Comparison of ENCODE assay signal across 32 cellular contexts in the genomic region with DNA sequence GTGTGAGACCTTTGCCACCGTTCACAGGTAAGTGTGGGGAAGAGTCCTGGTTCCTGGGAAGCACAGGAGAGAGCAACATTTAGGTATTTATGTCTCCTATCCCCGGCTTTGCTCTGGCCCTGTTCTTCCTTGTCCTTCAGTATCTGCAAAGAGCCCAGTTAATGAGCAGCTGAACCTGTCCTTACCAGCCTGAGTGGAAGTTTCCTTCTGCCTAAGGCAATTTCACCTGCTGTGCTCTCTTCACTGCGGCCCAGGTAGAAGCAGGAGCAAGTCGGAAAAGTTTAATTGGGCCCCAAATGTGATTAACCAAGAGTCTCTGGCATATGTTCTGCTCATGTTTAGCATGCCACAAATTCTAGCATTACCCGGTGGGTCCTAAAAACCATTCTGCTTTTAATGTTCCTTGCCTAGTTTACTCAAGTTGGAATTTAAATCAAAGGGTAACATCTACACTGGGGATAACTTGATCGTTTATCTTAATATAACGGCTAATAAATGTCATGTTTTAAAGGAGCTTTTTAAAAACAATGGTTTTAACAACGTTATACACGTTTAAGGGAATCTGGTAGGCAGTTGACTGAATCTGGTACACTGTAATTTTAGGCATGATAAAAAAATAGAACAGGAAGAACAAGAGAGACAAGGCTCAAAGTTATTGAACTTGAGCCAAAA.
"Had no signal": no experiment of that assay in that cellular context is flagged by ENCODE, and none has a peak within 500 bp of the region (broad histone marks: within the 10 kb centered on the region; RNA-seq: fewer than 3 reads in every experiment).

No MANE protein-coding gene starts in this region.

- H3K27me3 ChIP-seq: ascending aorta, esophagus squamous epithelium, gastroesophageal sphincter had no signal

- H3K36me3 Mint-ChIP-seq: activated naive CD4-positive, alpha-beta T cell treated with anti-CD3 and anti-CD28 coated beads, Interleukin-2, amount 10 ng/mL, durations not matched to agents 7 days and 5 days; activated naive CD8-positive, alpha-beta T cell treated with anti-CD3 and anti-CD28 coated beads, Interleukin-2, amount 10 ng/mL, durations not matched to agents 7 days and 5 days; brain had no signal

- H3K36me3 ChIP-seq: ascending aorta, esophagus squamous epithelium, gastroesophageal sphincter, heart right ventricle had no signal

- H3K4me3 Mint-ChIP-seq: activated CD4-positive, alpha-beta memory T cell treated with anti-CD3 and anti-CD28 coated beads, Interleukin-2, amount 10 ng/mL, durations not matched to agents 7 days and 5 days; activated CD4-positive, alpha-beta T cell treated with anti-CD3 and anti-CD28 coated beads, Interleukin-2, amount 10 ng/mL, durations not matched to agents 7 days and 5 days; activated naive CD4-positive, alpha-beta T cell treated with anti-CD3 and anti-CD28 coated beads, Interleukin-2, amount 10 ng/mL, durations not matched to agents 7 days and 5 days; activated naive CD8-positive, alpha-beta T cell treated with anti-CD3 and anti-CD28 coated beads, Interleukin-2, amount 10 ng/mL, durations not matched to agents 7 days and 5 days; activated T-cell treated with anti-CD3 and anti-CD28 coated beads, Interleukin-2, amount 50 U/mL, for 24 hours; activated T-cell treated with anti-CD3 and anti-CD28 coated beads, Interleukin-2, amount 50 U/mL, for 72 hours; brain; central memory CD8-positive, alpha-beta T cell; dendritic cell treated with granulocyte-macrophage colony-stimulating factor and Interleukin-4, amounts not matched to agents 40 ng/mL and 50 ng/mL, for 4 days; effector memory CD8-positive, alpha-beta T cell; T-helper 17 cell; T-helper 2 cell treated with Interferon-gamma antibody and Interleukin-4, amounts not matched to agents 5 μg/mL and 100 μg/mL, for 36 hours had no signal

- H3K27me3 Mint-ChIP-seq: activated CD4-positive, alpha-beta memory T cell treated with anti-CD3 and anti-CD28 coated beads, Interleukin-2, amount 10 ng/mL, durations not matched to agents 7 days and 5 days; activated CD4-positive, alpha-beta T cell treated with anti-CD3 and anti-CD28 coated beads, Interleukin-2, amount 10 ng/mL, durations not matched to agents 7 days and 5 days; activated naive CD4-positive, alpha-beta T cell treated with anti-CD3 and anti-CD28 coated beads, Interleukin-2, amount 10 ng/mL, durations not matched to agents 7 days and 5 days; activated naive CD8-positive, alpha-beta T cell treated with anti-CD3 and anti-CD28 coated beads, Interleukin-2, amount 10 ng/mL, durations not matched to agents 7 days and 5 days; activated T-cell treated with anti-CD3 and anti-CD28 coated beads, Interleukin-2, amount 50 U/mL, for 24 hours; central memory CD8-positive, alpha-beta T cell; dendritic cell treated with granulocyte-macrophage colony-stimulating factor and Interleukin-4, amounts not matched to agents 40 ng/mL and 50 ng/mL, for 4 days; effector memory CD8-positive, alpha-beta T cell; T-helper 17 cell had no signal

- FAIRE-seq: bronchial epithelial cell, endothelial cell of umbilical vein had no signal

- H3K4me1 ChIP-seq: ascending aorta, esophagus squamous epithelium, gastroesophageal sphincter, heart right ventricle had no signal

- H3K9me3 ChIP-seq: esophagus squamous epithelium had no signal

- H3K27ac ChIP-seq: ascending aorta, coronary artery, dorsolateral prefrontal cortex, epithelial cell of prostate, esophagus squamous epithelium, gastroesophageal sphincter, heart right ventricle had no signal

- H3K27ac Mint-ChIP-seq: activated CD4-positive, alpha-beta memory T cell treated with anti-CD3 and anti-CD28 coated beads, Interleukin-2, amount 10 ng/mL, durations not matched to agents 7 days and 5 days; activated CD4-positive, alpha-beta T cell treated with anti-CD3 and anti-CD28 coated beads, Interleukin-2, amount 10 ng/mL, durations not matched to agents 7 days and 5 days; activated naive CD4-positive, alpha-beta T cell treated with anti-CD3 and anti-CD28 coated beads, Interleukin-2, amount 10 ng/mL, durations not matched to agents 7 days and 5 days; activated naive CD4-positive, alpha-beta T cell treated with anti-CD3 and anti-CD28 coated beads, Interleukin-2, amount 50 U/mL, for 72 hours; activated naive CD8-positive, alpha-beta T cell treated with anti-CD3 and anti-CD28 coated beads, Interleukin-2, amount 10 ng/mL, durations not matched to agents 7 days and 5 days; activated T-cell treated with anti-CD3 and anti-CD28 coated beads, Interleukin-2, amount 50 U/mL, for 24 hours; activated T-cell treated with anti-CD3 and anti-CD28 coated beads, Interleukin-2, amount 50 U/mL, for 72 hours; brain; dendritic cell treated with granulocyte-macrophage colony-stimulating factor and Interleukin-4, amounts not matched to agents 40 ng/mL and 50 ng/mL, for 4 days; effector memory CD8-positive, alpha-beta T cell; T-helper 17 cell; T-helper 2 cell treated with Interferon-gamma antibody and Interleukin-4, amounts not matched to agents 5 μg/mL and 100 μg/mL, for 36 hours had no signal

- H3K4me3 ChIP-seq: ascending aorta, coronary artery, dorsolateral prefrontal cortex, esophagus squamous epithelium, gastroesophageal sphincter, heart right ventricle had no signal

- DNase-seq: activated CD4-positive, alpha-beta memory T cell treated with anti-CD3 and anti-CD28 coated beads, Interleukin-2, amount 10 ng/mL, durations not matched to agents 7 days and 5 days; activated CD4-positive, alpha-beta T cell treated with anti-CD3 and anti-CD28 coated beads for 1 hour; activated CD4-positive, alpha-beta T cell treated with anti-CD3 and anti-CD28 coated beads for 4 hours; activated CD4-positive, alpha-beta T cell treated with anti-CD3 and anti-CD28 coated beads, Interleukin-2, amount 10 ng/mL, durations not matched to agents 7 days and 5 days; activated CD4-positive, alpha-beta T cell treated with anti-CD3 and anti-CD28 coated beads, Interleukin-2, amount 50 U/mL, for 4 hours; activated CD8-positive, alpha-beta memory T cell treated with anti-CD3 and anti-CD28 coated beads, Interleukin-2, amount 50 U/mL, for 48 hours; activated gamma-delta T cell; activated naive CD4-positive, alpha-beta T cell; activated naive CD4-positive, alpha-beta T cell treated with anti-CD3 and anti-CD28 coated beads, Interleukin-2, amount 10 ng/mL, durations not matched to agents 7 days and 5 days; activated naive CD8-positive, alpha-beta T cell treated with anti-CD3 and anti-CD28 coated beads, Interleukin-2, amount 10 ng/mL, durations not matched to agents 7 days and 5 days; activated T-cell treated with anti-CD3 and anti-CD28 coated beads for 4 hours; activated T-cell treated with anti-CD3 and anti-CD28 coated beads, Interleukin-2, amount 50 U/mL, for 24 hours; activated T-cell treated with anti-CD3 and anti-CD28 coated beads, Interleukin-2, amount 50 U/mL, for 72 hours; dorsolateral prefrontal cortex; effector memory CD8-positive, alpha-beta T cell; esophagus squamous epithelium; foreskin melanocyte; heart right ventricle; T-helper 1 cell; T-helper 17 cell; T1000 had no signal

- H3K4me1 Mint-ChIP-seq: activated CD4-positive, alpha-beta memory T cell treated with anti-CD3 and anti-CD28 coated beads, Interleukin-2, amount 10 ng/mL, durations not matched to agents 7 days and 5 days; activated CD4-positive, alpha-beta T cell treated with anti-CD3 and anti-CD28 coated beads, Interleukin-2, amount 10 ng/mL, durations not matched to agents 7 days and 5 days; activated naive CD4-positive, alpha-beta T cell treated with anti-CD3 and anti-CD28 coated beads, Interleukin-2, amount 10 ng/mL, durations not matched to agents 7 days and 5 days; activated naive CD8-positive, alpha-beta T cell treated with anti-CD3 and anti-CD28 coated beads, Interleukin-2, amount 10 ng/mL, durations not matched to agents 7 days and 5 days; brain; central memory CD8-positive, alpha-beta T cell; T-helper 17 cell had no signal
